Comparison of ENCODE assay signal across 15 cellular contexts in genomic region chr5:107805166-107805565, GRCh38.
"Had no signal": no experiment of that assay in that cellular context is flagged by ENCODE, and none has a peak within 500 bp of the region (broad histone marks: within the 10 kb centered on the region; RNA-seq: fewer than 3 reads in every experiment).

No MANE protein-coding gene starts in this region.

- DNase-seq: activated CD4-positive, CD25-positive, alpha-beta regulatory T cell treated with anti-CD3 and anti-CD28 coated beads, Interleukin-2, amount 50 U/mL, for 72 hours; activated naive CD4-positive, alpha-beta T cell treated with anti-CD3 and anti-CD28 coated beads for 36 hours; activated naive CD8-positive, alpha-beta T cell treated with anti-CD3 and anti-CD28 coated beads, Interleukin-2, amount 50 U/mL, for 24 hours; activated T-cell treated with anti-CD3 and anti-CD28 coated beads for 4 hours; aorta; cortex of kidney; effector memory CD8-positive, alpha-beta T cell; heart left ventricle; islet precursor cell; ovary; stimulated activated naive CD8-positive, alpha-beta T cell treated with anti-CD3 and anti-CD28 coated beads, Interleukin-15, amount 100 ng/mL, for 72 hours; T-helper 9 cell had no signal

- H3K9me3 ChIP-seq: heart left ventricle, ovary had no signal

- H3K27ac ChIP-seq: heart left ventricle, ovary had no signal

- H3K27me3 ChIP-seq: heart left ventricle, ovary had no signal

- ATAC-seq: activated naive CD8-positive, alpha-beta T cell treated with anti-CD3 and anti-CD28 coated beads, Interleukin-2, amount 50 U/mL, for 24 hours; activated T-helper 17 cell treated with anti-CD3 and anti-CD28 coated beads, Interleukin-2, amount 50 U/mL, for 72 hours; effector memory CD8-positive, alpha-beta T cell; heart left ventricle; left lobe of liver; sciatic nerve; stimulated activated naive CD8-positive, alpha-beta T cell treated with anti-CD3 and anti-CD28 coated beads, Interleukin-15, amount 100 ng/mL, for 72 hours had no signal

- H3K4me3 ChIP-seq: heart left ventricle, ovary had no signal

- H3K36me3 ChIP-seq: heart left ventricle, ovary had no signal
